In genomic region chr2:151237422-151238012, GRCh38 we compare ENCODE assay signal across 18 cellular contexts. TPM values are rescaled to one million over a fixed set of nuclear protein-coding genes. Genes with fewer than 3 reads are reported as not detected.
DNase-seq lines count a peak whose midpoint lies in the region; ATAC-seq and TF ChIP-seq lines count a peak whose summit lies in the region.
"Had no signal": no experiment of that assay in that cellular context is flagged by ENCODE, and none has a peak within 500 bp of the region (broad histone marks: within the 10 kb centered on the region; RNA-seq: fewer than 3 reads in every experiment).

No MANE protein-coding gene starts in this region.

- no peak overlapping the region for H3K4me3 Mint-ChIP-seq in endothelial cell (ENCODE audit: unreplicated experiment)
- H3K4me3 Mint-ChIP-seq: mesothelial cell of epicardium had no signal

- DNase-seq in DMS79 treated with DMSO at 0.1 percent for 48 hours (lab: John Stamatoyannopoulos, UW) (peak; percentile 17), DMS79 (lab: John Stamatoyannopoulos, UW) (no peak), GM03348 (ENCODE audit: low spot score) (peak; percentile 18), iPS-NIHi7 (ENCODE audit: extremely low spot score) (peak; percentile 26), amygdala (lab: John Stamatoyannopoulos, UW) (no peak), endothelial cell (ENCODE audit: low spot score) (no peak)
- DNase-seq: activated CD4-positive, alpha-beta T cell treated with anti-CD3 and anti-CD28 coated beads for 4 hours; DMS153; hippocampal formation; NCI-H1092 treated with DMSO at 0.1 percent for 48 hours; NCI-H510A treated with DMSO at 0.1 percent for 48 hours had no signal

- H3K27ac Mint-ChIP-seq in endothelial cell (ENCODE audit: unreplicated experiment), result no peak overlapping the region
- H3K27ac Mint-ChIP-seq: mesothelial cell of epicardium, progenitor cell of endocrine pancreas had no signal

- no peak overlapping the region for H3K27ac ChIP-seq in VCaP
- H3K27ac ChIP-seq: A549, HL-60, thoracic aorta had no signal

- no peaks in the 10 kb centered on the region for H3K4me1 Mint-ChIP-seq in endothelial cell (ENCODE audit: unreplicated experiment)

- H3K27me3 Mint-ChIP-seq in endothelial cell (ENCODE audit: unreplicated experiment), result no peaks in the 10 kb centered on the region
- H3K27me3 Mint-ChIP-seq: progenitor cell of endocrine pancreas had no signal

- H3K36me3 Mint-ChIP-seq in endothelial cell (ENCODE audit: low read depth, unreplicated experiment), result no peaks in the 10 kb centered on the region
- H3K36me3 Mint-ChIP-seq: mesothelial cell of epicardium had no signal

- ATAC-seq in GM18517 (IDR thresholded peaks at IDR 0.05; ENCODE audit: unreplicated experiment), result no peak

- H3K9me3 Mint-ChIP-seq in endothelial cell (ENCODE audit: unreplicated experiment), result no peaks in the 10 kb centered on the region

- TF ChIP-seq CTCF in VCaP (conservative IDR thresholded peaks at IDR 0.05), result peak; percentile 19
- no peak for TF ChIP-seq CTCF in endothelial cell (IDR thresholded peaks at IDR 0.05; ENCODE audit: unreplicated experiment)

RNA-seq across cellular contexts. Expression of gene RBM43, which starts 24.1 kb away (rescaled TPM):
- 5.7 TPM for total RNA-seq in endothelial cell (ENCODE audit: unreplicated experiment)

RNA-seq across cellular contexts. Expression of gene NMI, which starts 52.0 kb away (rescaled TPM):
- total RNA-seq in endothelial cell (ENCODE audit: unreplicated experiment), result 10.0 TPM

Comparison
In these comparisons a context has a peak if more than half of its experiments do, and no peak if none do; other contexts are left out.
1. DNase-seq: peak in DMS79 treated with DMSO at 0.1 percent for 48 hours (single experiment), GM03348 (single experiment) and iPS-NIHi7 (single experiment); none in DMS79 (single experiment), amygdala (0 of 56) and endothelial cell (single experiment).